In the genomic region with DNA sequence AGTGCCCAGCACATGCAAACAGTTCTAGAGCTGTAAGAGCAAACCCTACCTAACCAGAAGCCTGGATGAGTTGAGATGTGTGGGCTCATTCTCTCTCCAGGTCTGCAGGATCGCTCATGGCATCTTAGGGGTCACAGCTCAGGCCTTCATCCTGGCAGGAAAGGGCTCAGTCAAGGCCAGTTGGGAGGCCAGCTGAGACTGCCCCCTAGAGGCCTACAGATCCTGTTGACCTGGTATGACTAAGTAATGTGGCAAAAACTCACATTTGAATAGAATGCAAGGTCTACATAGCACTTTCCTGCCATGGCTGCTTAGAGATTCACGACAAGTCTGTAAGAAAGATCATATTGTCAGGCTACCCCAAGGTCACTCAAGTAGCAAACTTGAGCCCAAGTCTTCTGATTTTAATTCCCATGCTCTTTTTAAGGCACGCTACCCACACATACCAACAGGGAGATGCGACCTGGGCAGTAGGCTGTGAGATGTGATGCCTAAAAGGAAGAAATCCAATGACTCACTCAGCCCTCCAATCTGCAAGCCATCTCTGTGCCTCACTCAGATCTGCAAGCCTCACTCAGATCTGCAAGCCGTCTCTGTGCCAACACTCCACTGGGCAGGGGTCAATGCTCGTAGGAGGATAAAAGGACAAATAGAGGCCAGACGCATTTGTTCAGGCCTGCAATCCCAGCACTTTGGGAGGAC, we compare ENCODE assay signal across 10 cellular contexts. TPM values are rescaled to one million over a fixed set of nuclear protein-coding genes. Genes with fewer than 3 reads are reported as not detected.
DNase-seq lines count a peak whose midpoint lies in the region; TF ChIP-seq lines count a peak whose summit lies in the region.
"Had no signal": no experiment of that assay in that cellular context is flagged by ENCODE, and none has a peak within 500 bp of the region (broad histone marks: within the 10 kb centered on the region; RNA-seq: fewer than 3 reads in every experiment).

No MANE protein-coding gene starts in this region.

- H4K12ac ChIP-seq in trophoblast cell (ENCODE audit: low read depth, low read length): no peak overlapping the region

- no peaks in the 10 kb centered on the region for H3K79me1 ChIP-seq in trophoblast cell (ENCODE audit: low read length)

- H4K8ac ChIP-seq in trophoblast cell (ENCODE audit: low read depth, low read length): no peak overlapping the region

- no peak overlapping the region for H3K18ac ChIP-seq in trophoblast cell (ENCODE audit: low read length)

- CTCF ChIA-PET in PC-9 (lab: Charles Lee): interaction anchor here (0.6 to 1.0 kb wide), 3 partner anchors 114 to 932 kb away, joined by 3 to 7 read pairs (median 4); no protein-coding TSS in a partner anchor

- in situ Hi-C loops in GM13977 (cut with MboI; ENCODE audit: low pct_unique_long_range_greater_than_20kb, low sequenced_read_pairs, unreplicated experiment): no loop called here

- H2BK12ac ChIP-seq in trophoblast cell (ENCODE audit: low read length): no peak overlapping the region

- H4K20me1 ChIP-seq in PC-9 (ENCODE audit: insufficient read depth): no peaks in the 10 kb centered on the region

- H3K27me3 ChIP-seq in PC-9 (ENCODE audit: insufficient read depth, low read depth): no peaks in the 10 kb centered on the region
- H3K27me3 ChIP-seq in trophoblast cell (ENCODE audit: insufficient read depth, low read length): no peaks in the 10 kb centered on the region
- H3K27me3 ChIP-seq in uterus: no peaks in the 10 kb centered on the region

- intact Hi-C loops in PC-9 (cut with micrococcal nuclease; ENCODE audit: unreplicated experiment) (no loop called here), uterus (cut with DNase I; ENCODE audit: low total_unique reads) (no loop called here)

- H3K14ac ChIP-seq in trophoblast cell (ENCODE audit: low read length): no peak overlapping the region

- POLR2A ChIA-PET in PC-9 (lab: Charles Lee; ENCODE audit: unreplicated experiment): no interaction called here

- H3K36me3 ChIP-seq in PC-9 (ENCODE audit: low read depth) (no peaks in the 10 kb centered on the region), trophoblast cell (ENCODE audit: control insufficient read depth in 1 of 2, insufficient read depth in 2 of 2, low read length in 2 of 2) (no peaks in the 10 kb centered on the region), uterus (no peaks in the 10 kb centered on the region)

- H3K4me2 ChIP-seq in PC-9 (peak overlapping the region; percentile 18; the same call in 1 of the 2 replicates), trophoblast cell (ENCODE audit: low read length) (no peak overlapping the region)

- no peaks in the 10 kb centered on the region for H3K9me2 ChIP-seq in PC-9 (ENCODE audit: insufficient read depth)

- H3K4me3 ChIP-seq in PC-9: no peak overlapping the region
- no peak overlapping the region for H3K4me3 ChIP-seq in epithelial cell of proximal tubule (ENCODE audit: low read depth, low read length)
- H3K4me3 ChIP-seq in trophoblast cell (ENCODE audit: low read depth, low read length): no peak overlapping the region
- H3K4me3 ChIP-seq in uterus: no peak overlapping the region

- H2AFZ ChIP-seq in PC-9 (no peak overlapping the region), trophoblast cell (ENCODE audit: insufficient read depth, low read length, poor library complexity) (no peak overlapping the region)

- H3K27ac ChIP-seq in PC-9 (no peak overlapping the region), trophoblast cell (ENCODE audit: low read depth, low read length) (no peak overlapping the region), uterus (no peak overlapping the region)

- peak; percentile 28 for DNase-seq in Ammon's horn (ENCODE audit: low spot score)
- DNase-seq in GM13977 (ENCODE audit: low spot score): peak; percentile 31
- DNase-seq in PC-9: peak; percentile 53 to 55
- peak; percentile 13 for DNase-seq in epithelial cell of proximal tubule (ENCODE audit: low read depth)
- peak; percentile 17 to 45 for DNase-seq in trophoblast cell
- DNase-seq in germinal center (ENCODE audit: low spot score): no peak
- no peak for DNase-seq in uterus
- no peak for DNase-seq in OCI-M2 (lab: John Stamatoyannopoulos, UW; ENCODE audit: unreplicated experiment)

- H3K4ac ChIP-seq in trophoblast cell (ENCODE audit: low read depth, low read length): no peak overlapping the region

- H3K4me1 ChIP-seq in PC-9 (replicated peaks; ENCODE audit: insufficient read depth) (peaks cover 56% of the 10 kb centered on the region), trophoblast cell (ENCODE audit: control insufficient read depth in 1 of 2, insufficient read depth in 2 of 2, low read length in 2 of 2) (no peaks in the 10 kb centered on the region), uterus (no peaks in the 10 kb centered on the region)

- no CpG with 5 or more reads among the region's 7 CpGs for WGBS in trophoblast cell (ENCODE audit: extremely low coverage, insufficient coverage, insufficient read length)

- TF ChIP-seq CTCF in GM13977 (IDR thresholded peaks at IDR 0.05; ENCODE audit: extremely low read depth, insufficient read depth, missing control alignments) (peak; percentile 61), PC-9 (conservative IDR thresholded peaks at IDR 0.05) (peak; percentile 78), epithelial cell of proximal tubule (conservative IDR thresholded peaks at IDR 0.05; ENCODE audit: low read depth, low read length) (peak; percentile 92), uterus (IDR thresholded peaks at IDR 0.05) (no peak)

- H3F3A ChIP-seq in PC-9 (ENCODE audit: insufficient read depth, low read depth): peaks cover 29% of the 10 kb centered on the region

- no peak for TF ChIP-seq POLR2A in uterus (IDR thresholded peaks at IDR 0.05)

- H3K9ac ChIP-seq in trophoblast cell (ENCODE audit: low read length): no peak overlapping the region

- H2BK5ac ChIP-seq in trophoblast cell (ENCODE audit: low read depth, low read length, poor library complexity): no peak overlapping the region

- no peak overlapping the region for H3K23ac ChIP-seq in trophoblast cell (ENCODE audit: low read length)

- H4K91ac ChIP-seq in trophoblast cell (ENCODE audit: low read depth, low read length): no peak overlapping the region

- H2AK5ac ChIP-seq in trophoblast cell (ENCODE audit: low read length): no peak overlapping the region

- H2BK120ac ChIP-seq in trophoblast cell (ENCODE audit: insufficient read depth, low read length, poor library complexity): no peak overlapping the region

- peaks cover 19% of the 10 kb centered on the region; the same call in 1 of the 2 replicates for H3K9me3 ChIP-seq in PC-9 (ENCODE audit: insufficient read depth, low read depth)
- peaks cover 6% of the 10 kb centered on the region for H3K9me3 ChIP-seq in trophoblast cell (ENCODE audit: insufficient read depth, low read depth, low read length)
- no peaks in the 10 kb centered on the region for H3K9me3 ChIP-seq in uterus

- BruUV-seq in PC-9 (replicated peaks; lab: Mats Ljungman, UMichigan): no TSS peak

- H3K79me2 ChIP-seq in PC-9 (ENCODE audit: low read depth) (no peaks in the 10 kb centered on the region), trophoblast cell (ENCODE audit: control insufficient read depth, insufficient read depth, low read length, poor library complexity) (no peaks in the 10 kb centered on the region)

RNA-seq across cellular contexts. Expression of gene CAPN8, which starts 5.1 kb away (rescaled TPM):
- total RNA-seq in PC-9 (2021) (85.6 and 94.7 TPM in 2 replicates), epithelial cell of proximal tubule (not detected in 2 replicates), uterus (under 1 TPM in 2 of 4 donors, not detected in 2; 0.59 to 0.88 TPM)
- polyA plus RNA-seq in trophoblast cell (2013): 0.04 and 0.08 TPM in 2 replicates
- total RNA-seq: temporal lobe had no signal
- polyA plus RNA-seq: IgD-negative memory B cell had no signal

RNA-seq across cellular contexts. Expression of gene CAPN2, which starts 41.7 kb away (rescaled TPM):
- 376 and 459 TPM in 2 replicates for total RNA-seq in PC-9 (2021)
- 228 and 281 TPM in 2 replicates for total RNA-seq in epithelial cell of proximal tubule
- 161 and 169 TPM in 2 replicates for polyA plus RNA-seq in trophoblast cell (2013)
- 100 to 1,000 TPM in 3 of 4 donors, 10 to 100 TPM in 1; 96.5 to 170 (median 117) TPM for total RNA-seq in uterus

Comparison
In these comparisons a context has a peak if more than half of its experiments do, and no peak if none do; other contexts are left out.
1. DNase-seq: peak in Ammon's horn (single experiment), GM13977 (single experiment), PC-9 (2 of 2), epithelial cell of proximal tubule (single experiment) and trophoblast cell (2 of 2); none in germinal center (single experiment), uterus (0 of 2) and OCI-M2 (single experiment).
2. CTCF ChIP-seq: peak in GM13977 (single experiment), PC-9 (single experiment) and epithelial cell of proximal tubule (single experiment); none in uterus (0 of 4).
3. RNA of gene CAPN8, which starts 5.1 kb away (total RNA-seq): 85.6 to 94.7 TPM in PC-9; 0.59 to 0.88 TPM in uterus and not detected in epithelial cell of proximal tubule; every median in the first group is over 10 times any median in the second.